Comparison of ENCODE assay signal across 8 cellular contexts in the genomic region with DNA sequence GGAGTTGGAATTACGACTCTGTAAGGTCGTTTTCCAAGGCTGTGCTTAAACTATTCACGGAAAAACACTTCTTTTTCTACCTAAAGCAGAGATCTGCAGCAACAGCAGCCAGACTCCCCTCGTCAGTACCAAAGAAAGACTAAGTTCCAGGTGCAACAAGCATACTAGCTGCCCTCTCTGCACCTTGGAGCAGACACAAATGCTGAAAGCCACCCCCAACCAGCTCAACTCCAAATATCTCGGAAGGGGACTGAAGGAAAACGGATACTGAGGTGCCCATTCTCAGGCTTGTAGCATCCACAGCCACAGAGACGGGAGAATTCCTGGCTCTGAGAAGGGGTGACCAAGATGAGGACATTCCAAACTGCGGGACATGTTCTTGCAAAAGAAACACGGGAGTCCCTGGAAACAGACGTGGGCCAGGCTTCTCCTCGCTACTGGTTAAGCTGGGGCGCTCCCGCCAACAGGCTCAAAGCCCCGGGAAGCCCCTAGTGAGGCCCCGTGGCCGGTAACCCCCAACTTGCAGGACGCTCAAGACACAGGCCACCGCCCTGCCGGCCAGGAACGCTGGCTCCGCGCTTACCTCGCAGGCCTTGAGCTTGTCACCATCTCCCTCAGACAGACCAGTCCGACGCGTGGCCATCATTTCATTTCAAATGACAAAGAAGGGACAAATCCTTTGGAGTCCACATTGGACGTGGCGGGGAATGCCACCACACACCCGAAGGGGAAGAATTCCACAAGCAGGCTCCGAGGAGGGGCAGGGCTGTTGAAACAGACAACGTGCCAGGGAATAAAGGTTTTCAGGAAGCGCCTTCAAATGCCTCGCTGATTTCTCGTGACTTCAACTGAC. TPM values are rescaled to one million over a fixed set of nuclear protein-coding genes. Genes with fewer than 3 reads are reported as not detected.
DNase-seq lines count a peak whose midpoint lies in the region; ATAC-seq and TF ChIP-seq lines count a peak whose summit lies in the region.

No MANE protein-coding gene starts in this region.

- no peak overlapping the region for H2BK15ac ChIP-seq in mesendoderm (replicated peaks; ENCODE audit: low read depth)

- H3K18ac ChIP-seq in mesendoderm (ENCODE audit: low read length) = no peak overlapping the region

- H3K36me3 ChIP-seq in Loucy (ENCODE audit: insufficient read depth, low read length) = no peaks in the 10 kb centered on the region
- H3K36me3 ChIP-seq in mesendoderm (ENCODE audit: control insufficient read depth, insufficient read depth, low read length) = no peaks in the 10 kb centered on the region

- H3F3A ChIP-seq in Loucy (ENCODE audit: low read depth) = no peaks in the 10 kb centered on the region

- H2BK120ac ChIP-seq in mesendoderm (ENCODE audit: low read depth, low read length) = no peak overlapping the region

- no peak for DNase-seq in CD4-positive, alpha-beta T cell
- DNase-seq in dorsolateral prefrontal cortex (peak in 1 of 10 donors; percentile 61), mesendoderm (peak; percentile 48), type B pancreatic cell (ENCODE audit: extremely low spot score, unreplicated experiment) (no peak)

- peak overlapping the region; percentile 91 for H3K4me2 ChIP-seq in Loucy (ENCODE audit: low read depth, low read length, poor library complexity, severe bottlenecking)
- peak overlapping the region; percentile 33 for H3K4me2 ChIP-seq in mesendoderm (ENCODE audit: low read length)

- no peak overlapping the region for H3K4ac ChIP-seq in mesendoderm (ENCODE audit: low read depth, low read length)

- H3K4me1 Mint-ChIP-seq in CD4-positive, alpha-beta T cell (ENCODE audit: low read depth) = peaks cover 22% of the 10 kb centered on the region
- peaks cover 18% of the 10 kb centered on the region for H3K4me1 Mint-ChIP-seq in type B pancreatic cell (ENCODE audit: unreplicated experiment)

- peak overlapping the region; percentile 96 for H3K23ac ChIP-seq in mesendoderm (ENCODE audit: low read length)

- peak overlapping the region; percentile 86 for H3K9ac ChIP-seq in Loucy (ENCODE audit: low read depth, low read length, poor library complexity, severe bottlenecking)
- peak overlapping the region; percentile 75 for H3K9ac ChIP-seq in mesendoderm (ENCODE audit: low read length)

- no peak overlapping the region for H4K8ac ChIP-seq in mesendoderm (ENCODE audit: low read depth, low read length)

- peaks cover 37% of the 10 kb centered on the region for H4K20me1 ChIP-seq in Loucy (ENCODE audit: insufficient read depth, low read length, poor library complexity, severe bottlenecking)

- POLR2A ChIA-PET in CD4-positive, alpha-beta T cell (lab: Charles Lee) = interaction anchor here (1.8 kb wide), 1 partner anchor 99 kb away, joined by 5 read pairs; no protein-coding TSS in a partner anchor

- peaks cover 16% of the 10 kb centered on the region for H3K79me1 ChIP-seq in mesendoderm (ENCODE audit: low read length)

- H3K4me3 ChIP-seq in Loucy (ENCODE audit: low read length, poor library complexity, severe bottlenecking) = peak overlapping the region; percentile 75
- H3K4me3 ChIP-seq in dorsolateral prefrontal cortex = peak overlapping the region; percentile 50 to 94 (median 84)
- peak overlapping the region; percentile 30 for H3K4me3 ChIP-seq in mesendoderm (ENCODE audit: low read length)

- no peaks in the 10 kb centered on the region for H3K9me2 ChIP-seq in Loucy (replicated peaks; ENCODE audit: low read depth, low read length)

- H3K4me1 ChIP-seq in Loucy (ENCODE audit: insufficient read depth, low read length, poor library complexity, severe bottlenecking) = peaks cover 65% of the 10 kb centered on the region
- peaks cover 10% of the 10 kb centered on the region for H3K4me1 ChIP-seq in mesendoderm (ENCODE audit: control insufficient read depth, low read depth, low read length)

- no peaks in the 10 kb centered on the region for H3K9me3 ChIP-seq in CD4-positive, alpha-beta T cell (ENCODE audit: control insufficient read depth, low read length)
- no peaks in the 10 kb centered on the region for H3K9me3 ChIP-seq in Loucy (ENCODE audit: insufficient read depth, low read depth, low read length)

- no peak for ATAC-seq in CD4-positive, alpha-beta T cell (ENCODE audit: poor library complexity)
- ATAC-seq in HG02798 (IDR thresholded peaks at IDR 0.05; ENCODE audit: poor library complexity, unreplicated experiment) = no peak
- no peak for ATAC-seq in GM18498 (IDR thresholded peaks at IDR 0.05; ENCODE audit: unreplicated experiment)
- no peak for ATAC-seq in GM21360 (IDR thresholded peaks at IDR 0.05; ENCODE audit: unreplicated experiment)

- intact Hi-C loops in CD4-positive, alpha-beta T cell (cut with DNase I, micrococcal nuclease) = loop anchor here (2.0 to 10.0 kb wide), 4 partner anchors 163 to 1284 kb away; partner anchors contain the start of genes ENKUR (in 1 of the 2), OTUD1 (in 1 of the 2), PRTFDC1 (in 1 of the 2) and THNSL1 (in 1 of the 2)
- intact Hi-C loops in dorsolateral prefrontal cortex (cut with DNase I) = loop anchor here (2.0 to 10.0 kb wide), 9 partner anchors 71 to 361 kb away; partner anchors contain the start of genes ENKUR (in 1 of the 2) and THNSL1 (in 1 of the 2)

- H4K5ac ChIP-seq in mesendoderm (ENCODE audit: low read length) = no peak overlapping the region

- H2AFZ ChIP-seq in Loucy (ENCODE audit: low read length) = no peak overlapping the region

- WGBS in mesendoderm (ENCODE audit: extremely low coverage, insufficient coverage, low lambda C conversion rate) = no CpG with 5 or more reads among the region's 34 CpGs

- no peaks in the 10 kb centered on the region for H3K9me3 Mint-ChIP-seq in CD4-positive, alpha-beta T cell
- H3K9me3 Mint-ChIP-seq in type B pancreatic cell = no peaks in the 10 kb centered on the region

- H3K27ac Mint-ChIP-seq in CD4-positive, alpha-beta T cell = peak overlapping the region; percentile 78
- peak overlapping the region; percentile 94 for H3K27ac Mint-ChIP-seq in type B pancreatic cell

- peaks cover 6% of the 10 kb centered on the region for H3K36me3 Mint-ChIP-seq in CD4-positive, alpha-beta T cell (ENCODE audit: low read depth)
- no peaks in the 10 kb centered on the region for H3K36me3 Mint-ChIP-seq in type B pancreatic cell

- CTCF ChIA-PET in CD4-positive, alpha-beta T cell (lab: Charles Lee) = no interaction called here

- peak overlapping the region; percentile 89 for H3K56ac ChIP-seq in mesendoderm (ENCODE audit: low read length)

- H3K27ac ChIP-seq in CD4-positive, alpha-beta T cell (ENCODE audit: low read depth, low read length) = no peak overlapping the region
- peak overlapping the region; percentile 35 to 100 (median 98) for H3K27ac ChIP-seq in dorsolateral prefrontal cortex
- H3K27ac ChIP-seq in mesendoderm (ENCODE audit: low read depth, low read length) = no peak overlapping the region

- TF ChIP-seq CTCF in CD4-positive, alpha-beta T cell (IDR thresholded peaks at IDR 0.05) = no peak
- TF ChIP-seq CTCF in Loucy (conservative IDR thresholded peaks at IDR 0.05; ENCODE audit: low read length) (no peak), dorsolateral prefrontal cortex (IDR thresholded peaks at IDR 0.05 in 54 of 56, conservative IDR thresholded peaks at IDR 0.05 in 2 of 56; ENCODE audit: low read depth in 1 of 56, partially characterized antibody in 56 of 56) (no peak), type B pancreatic cell (conservative IDR thresholded peaks at IDR 0.05) (no peak)

- peak overlapping the region; percentile 95 for H3K4me3 Mint-ChIP-seq in CD4-positive, alpha-beta T cell
- peak overlapping the region; percentile 92 for H3K4me3 Mint-ChIP-seq in type B pancreatic cell

- no peaks in the 10 kb centered on the region for H3K27me3 Mint-ChIP-seq in CD4-positive, alpha-beta T cell
- H3K27me3 Mint-ChIP-seq in type B pancreatic cell = no peaks in the 10 kb centered on the region

- no peak overlapping the region for H2AK5ac ChIP-seq in mesendoderm (ENCODE audit: low read length)

- H3K79me2 ChIP-seq in Loucy (ENCODE audit: insufficient read depth, low read length) = peaks cover 59% of the 10 kb centered on the region
- H3K79me2 ChIP-seq in mesendoderm (ENCODE audit: control insufficient read depth, insufficient read depth, low read length) = peaks cover 29% of the 10 kb centered on the region

- H2BK5ac ChIP-seq in mesendoderm (ENCODE audit: low read length) = no peak overlapping the region

- no peaks in the 10 kb centered on the region for H3K27me3 ChIP-seq in CD4-positive, alpha-beta T cell (ENCODE audit: control insufficient read depth, insufficient read depth, low read length)
- no peaks in the 10 kb centered on the region for H3K27me3 ChIP-seq in Loucy (ENCODE audit: insufficient read depth, low read length, poor library complexity, severe bottlenecking)
- no peaks in the 10 kb centered on the region for H3K27me3 ChIP-seq in dorsolateral prefrontal cortex
- H3K27me3 ChIP-seq in mesendoderm (ENCODE audit: insufficient read depth, low read length, poor library complexity) = no peaks in the 10 kb centered on the region

RNA-seq across cellular contexts. Expression of gene ARHGAP21, which starts 2.2 kb away (rescaled TPM):
- total RNA-seq in CD4-positive, alpha-beta T cell = 10 to 100 TPM; 38.4 to 43.4 TPM
- total RNA-seq in dorsolateral prefrontal cortex (100 to 1,000 TPM; 325 to 877 (median 454) TPM), type B pancreatic cell (ENCODE audit: low replicate concordance) (53.9 and 69.7 TPM in 2 replicates)
- polyA plus RNA-seq in mesendoderm (2013, experiment 1 of 2) = 28.4 TPM
- polyA plus RNA-seq in mesendoderm (2013, experiment 2 of 2) = 27.2 TPM

Comparison
In these comparisons a context has a peak if more than half of its experiments do, and no peak if none do; other contexts are left out.
1. H3K27ac ChIP-seq: peak in dorsolateral prefrontal cortex (59 of 59); none in CD4-positive, alpha-beta T cell (single experiment) and mesendoderm (single experiment).
2. H3K4me3 ChIP-seq: peak in every context shown above with its lines; median percentile 84 in dorsolateral prefrontal cortex; 75 in Loucy; 30 in mesendoderm.